Comparison of ENCODE assay signal across 8 cellular contexts in the genomic region with DNA sequence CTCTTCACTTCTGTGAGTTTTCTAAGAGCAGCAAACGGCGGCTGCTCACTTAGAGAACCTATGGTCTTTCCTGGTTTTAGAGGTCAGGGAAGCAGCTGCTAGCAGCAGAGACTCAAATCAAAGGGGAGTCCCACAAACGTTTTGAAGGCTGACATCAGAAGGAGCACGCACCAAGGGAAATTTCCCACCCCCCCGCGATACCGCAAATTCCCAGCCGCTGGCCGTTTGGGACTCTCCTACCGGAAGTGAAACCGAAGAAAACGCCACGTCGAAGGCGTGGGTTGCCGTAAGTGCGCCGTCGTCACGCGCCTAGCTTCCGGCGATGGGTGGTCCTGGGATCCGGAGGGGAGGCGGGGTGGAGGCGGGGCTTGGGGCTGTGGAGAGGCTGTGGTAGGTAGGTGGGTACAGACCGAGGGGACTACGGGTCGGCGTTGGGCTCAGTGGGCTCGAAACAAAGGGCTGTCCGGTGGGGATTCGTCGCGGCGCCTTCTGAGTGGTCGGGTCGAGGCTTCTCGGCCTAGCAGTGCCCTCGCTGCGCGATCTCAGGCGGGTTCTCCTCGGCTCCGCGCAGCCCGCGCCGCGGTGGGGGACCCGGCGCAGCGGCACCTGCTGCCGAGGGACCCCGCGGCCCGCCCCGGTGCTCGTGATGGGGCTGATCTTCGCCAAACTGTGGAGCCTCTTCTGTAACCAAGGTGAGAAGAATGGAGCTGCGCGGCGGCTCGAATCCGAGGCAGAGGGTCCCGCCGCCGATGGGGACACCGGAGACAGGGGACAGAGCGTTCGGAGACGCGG. TPM values are rescaled to one million over a fixed set of nuclear protein-coding genes. Genes with fewer than 3 reads are reported as not detected.
DNase-seq lines count a peak whose midpoint lies in the region; ATAC-seq, FAIRE-seq and TF ChIP-seq lines count a peak whose summit lies in the region.

A gene with protein sequence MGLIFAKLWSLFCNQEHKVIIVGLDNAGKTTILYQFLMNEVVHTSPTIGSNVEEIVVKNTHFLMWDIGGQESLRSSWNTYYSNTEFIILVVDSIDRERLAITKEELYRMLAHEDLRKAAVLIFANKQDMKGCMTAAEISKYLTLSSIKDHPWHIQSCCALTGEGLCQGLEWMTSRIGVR (plus strand): TSS at position 440 of the 792 bp plus-strand sequence. CDS start 207 bp downstream, at position 647.

- peak within 1 kb of the TSS; percentile 86 for H3K4me2 ChIP-seq in HepG2 (ENCODE audit: low read depth, low read length)

- in situ Hi-C loops in HepG2 (cut with HindIII; ENCODE audit: extremely low pct_ligation_motif_present, low pct_unique_long_range_greater_than_20kb) = loop anchor here (25.0 kb wide), 1 partner anchor 997 kb away; no protein-coding TSS in a partner anchor

- no TSS peak for BruUV-seq in HepG2 (replicated peaks; lab: Mats Ljungman, UMichigan)

- H3K36me3 ChIP-seq in HepG2 (replicated peaks in 1 of 2; ENCODE audit: control insufficient read depth in 1 of 2, insufficient read depth in 2 of 2, low read length in 2 of 2) = peaks cover 0 to 7% of the 10 kb centered on the region in 2 experiments; a peak in 1 of 5 replicates

- no peak; the same call in 1 of the 2 replicates for TF ChIP-seq CTCF in HepG2 (CRISPR knock-in tag; IDR thresholded peaks at IDR 0.05)

- peak; percentile 81 to 90 for TF ChIP-seq POLR2A in HepG2 (IDR thresholded peaks at IDR 0.05; ENCODE audit: insufficient read depth in 1 of 2, low read depth in 2 of 2, low read length in 2 of 2)

- H3K27me3 ChIP-seq in HepG2 (ENCODE audit: control insufficient read depth in 1 of 2, insufficient read depth in 2 of 2, low read length in 2 of 2) = no peaks in the 10 kb centered on the region; a peak in 1 of 5 replicates

- peak; percentile 81 for FAIRE-seq in HepG2 (lab: Jason Lieb, UNC)

- intact Hi-C loops in HepG2 (cut with micrococcal nuclease; ENCODE audit: unreplicated experiment) = loop anchor here (1.0 to 10.0 kb wide), 3 partner anchors 49 to 984 kb away; no protein-coding TSS in a partner anchor

- H3K27ac ChIP-seq in HepG2 (ENCODE audit: extremely low read length, insufficient read depth, low read length) = peak within 1 kb of the TSS; percentile 100

- ATAC-seq in GM19351 (IDR thresholded peaks at IDR 0.05; ENCODE audit: unreplicated experiment) (peak; percentile 85), HG03521 (IDR thresholded peaks at IDR 0.05; ENCODE audit: unreplicated experiment) (peak; percentile 89), HepG2 (peak; percentile 97)

- no peaks in the 10 kb centered on the region for H3K9me3 ChIP-seq in HepG2 (ENCODE audit: low read length)

- DNase-seq in C1 segment of cervical spinal cord (lab: John Stamatoyannopoulos, UW) (peak; percentile 77 to 98 (median 94)), NCI-H748 (lab: John Stamatoyannopoulos, UW; ENCODE audit: unreplicated experiment) (peak; percentile 95), dermis microvascular lymphatic vessel endothelial cell (ENCODE audit: low read depth in 2 of 2) (peak; percentile 96 to 100), HepG2 (ENCODE audit: low spot score) (peak; percentile 95)
- DNase-seq in activated CD4-positive, alpha-beta T cell treated with anti-CD3 and anti-CD28 coated beads, Interleukin-2, amount 50 U/mL, for 4 hours = peak; percentile 96 to 97
- DNase-seq in stimulated activated CD4-positive, alpha-beta T cell treated with anti-CD3 and anti-CD28 coated beads, Interleukin-4, amount 100 ng/mL, for 1 hour = peak; percentile 97

- POLR2A ChIA-PET in HepG2 (lab: Yijun Ruan, JAX) = interaction anchor here (0.7 to 2.7 kb wide), 15 partner anchors 10 to 1016 kb away, joined by 3 to 21 read pairs (median 5); partner anchors contain the start of gene STAM

- WGBS in HepG2 (ENCODE audit: low lambda C conversion rate) = under 1% methylated on average over 35 of the region's 73 CpGs

- H3K4me3 ChIP-seq in HepG2 (replicated peaks in 1 of 3; ENCODE audit: insufficient read depth in 1 of 3, low read depth in 2 of 3, low read length in 3 of 3) = peak within 1 kb of the TSS; percentile 90 to 96 (median 92)

- peak within 1 kb of the TSS; percentile 35 for H2AFZ ChIP-seq in HepG2 (ENCODE audit: low read length)

- TF ChIP-seq RAD21 in HepG2 (CRISPR knock-in tag; IDR thresholded peaks at IDR 0.05) = peak; percentile 24

- TF ChIP-seq EP300 in HepG2 (IDR thresholded peaks at IDR 0.05; ENCODE audit: low read depth in 2 of 2, low read length in 2 of 2) = peak in 1 of 2 experiments; percentile 44; a peak in 1 of 4 replicates
- TF ChIP-seq EP300 in HepG2 (CRISPR knock-in tag; IDR thresholded peaks at IDR 0.05; ENCODE audit: borderline replicate concordance) = no peak

- peaks cover 30% of the 10 kb centered on the region for H3K4me1 ChIP-seq in HepG2 (ENCODE audit: insufficient read depth, low read length)

- H3K9ac ChIP-seq in HepG2 (ENCODE audit: insufficient read depth, low read depth, low read length) = peak within 1 kb of the TSS; percentile 99

- H3K79me2 ChIP-seq in HepG2 (ENCODE audit: insufficient read depth, low read length) = peaks cover 56% of the 10 kb centered on the region

- CTCF ChIA-PET in HepG2 (lab: Yijun Ruan, JAX; ENCODE audit: low intra/inter-chr PET ratio, low total read pairs) = no interaction called here

- H4K20me1 ChIP-seq in HepG2 (ENCODE audit: insufficient read depth, low read length) = peaks cover 33% of the 10 kb centered on the region

TF ChIP-seq in HepG2, 621 proteins besides CTCF, POLR2A, EP300 and RAD21 (continues in another document):
- TF ChIP-seq TCF12 (IDR thresholded peaks at IDR 0.05) = no peak
- TF ChIP-seq TCF12 (CRISPR knock-in tag; IDR thresholded peaks at IDR 0.05) = no peak
- TF ChIP-seq ZNF235 (CRISPR knock-in tag; IDR thresholded peaks at IDR 0.05; ENCODE audit: borderline replicate concordance) = peak; percentile 11; the same call in 1 of the 2 replicates
- peak; percentile 96 for TF ChIP-seq NR2C2 (CRISPR knock-in tag; IDR thresholded peaks at IDR 0.05; ENCODE audit: borderline replicate concordance)
- no peak for TF ChIP-seq PAWR (CRISPR knock-in tag; IDR thresholded peaks at IDR 0.05; ENCODE audit: borderline replicate concordance)
- no peak for TF ChIP-seq SMAD1 (CRISPR knock-in tag; IDR thresholded peaks at IDR 0.05; ENCODE audit: borderline replicate concordance, low read depth)
- TF ChIP-seq ZNF749 (CRISPR knock-in tag; IDR thresholded peaks at IDR 0.05; ENCODE audit: borderline replicate concordance) = no peak
- TF ChIP-seq MIER3 (CRISPR knock-in tag; IDR thresholded peaks at IDR 0.05; ENCODE audit: borderline replicate concordance) = peak; percentile 76; the same call in 1 of the 2 replicates
- TF ChIP-seq ZFX (CRISPR knock-in tag; IDR thresholded peaks at IDR 0.05; ENCODE audit: low read depth) = peak; percentile 90
- peak; percentile 94 for TF ChIP-seq ZBTB21 (CRISPR knock-in tag; IDR thresholded peaks at IDR 0.05)
- TF ChIP-seq ARID3A (IDR thresholded peaks at IDR 0.05; ENCODE audit: low read depth, low read length) = no peak
- no peak for TF ChIP-seq ATAD3A (CRISPR knock-in tag; IDR thresholded peaks at IDR 0.05)
- TF ChIP-seq, protein P1, sequence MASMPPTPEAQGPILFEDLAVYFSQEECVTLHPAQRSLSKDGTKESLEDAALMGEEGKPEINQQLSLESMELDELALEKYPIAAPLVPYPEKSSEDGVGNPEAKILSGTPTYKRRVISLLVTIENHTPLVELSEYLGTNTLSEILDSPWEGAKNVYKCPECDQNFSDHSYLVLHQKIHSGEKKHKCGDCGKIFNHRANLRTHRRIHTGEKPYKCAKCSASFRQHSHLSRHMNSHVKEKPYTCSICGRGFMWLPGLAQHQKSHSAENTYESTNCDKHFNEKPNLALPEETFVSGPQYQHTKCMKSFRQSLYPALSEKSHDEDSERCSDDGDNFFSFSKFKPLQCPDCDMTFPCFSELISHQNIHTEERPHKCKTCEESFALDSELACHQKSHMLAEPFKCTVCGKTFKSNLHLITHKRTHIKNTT (CRISPR knock-in tag; IDR thresholded peaks at IDR 0.05) = no peak

RNA-seq across cellular contexts. Expression of the gene that starts here (rescaled TPM):
- total RNA-seq in dermis microvascular lymphatic vessel endothelial cell (14.8 and 17.6 TPM in 2 replicates), HepG2 (2016; rRNA removed; fragmentation: Illumina TruSeq; extraction: Trizol) (32.7 and 50.9 TPM in 2 replicates)
- total RNA-seq in HepG2 (2016; cell fraction: cytosol; rRNA removed; fragmentation: Illumina TruSeq; extraction: Trizol; ENCODE audit: low read depth) = 1.9 and 2.0 TPM in 2 replicates
- total RNA-seq in HepG2 (2016; cell fraction: insoluble cytoplasmic fraction; rRNA removed; fragmentation: Illumina TruSeq; extraction: Trizol) = 33.2 and 47.1 TPM in 2 replicates
- 13.2 and 15.1 TPM in 2 replicates for total RNA-seq in HepG2 (2016; cell fraction: membrane; rRNA removed; fragmentation: Illumina TruSeq; extraction: Trizol)
- total RNA-seq in HepG2 (2016; cell fraction: nucleus; rRNA removed; fragmentation: Illumina TruSeq; extraction: Trizol) = 46.9 and 47.2 TPM in 2 replicates
- polyA plus RNA-seq in HepG2 (2011; rRNA removed) = 19.4 and 26.6 TPM in 2 replicates
- polyA plus RNA-seq in HepG2 (2011; cell fraction: cytosol; rRNA removed) = 6.7 and 13.3 TPM in 2 replicates
- 19.4 and 23.3 TPM in 2 replicates for polyA plus RNA-seq in HepG2 (2011; cell fraction: nucleus; rRNA removed)
- polyA plus RNA-seq in HepG2 (2012) = 27.3 and 31.3 TPM in 2 replicates
- polyA plus RNA-seq in HepG2 (2016; cell fraction: cytosol; fragmentation: Illumina TruSeq; extraction: Trizol; ENCODE audit: low read depth) = 1.0 and 1.2 TPM in 2 replicates
- polyA plus RNA-seq in HepG2 (2016; cell fraction: insoluble cytoplasmic fraction; fragmentation: Illumina TruSeq; extraction: Trizol; ENCODE audit: low read depth) = 37.4 and 42.1 TPM in 2 replicates
- 5.2 and 5.9 TPM in 2 replicates for polyA plus RNA-seq in HepG2 (2016; cell fraction: membrane; fragmentation: Illumina TruSeq; extraction: Trizol; ENCODE audit: low read depth)
- polyA plus RNA-seq in HepG2 (2016; cell fraction: nucleus; fragmentation: Illumina TruSeq; extraction: Trizol; ENCODE audit: insufficient read depth, low read depth) = 48.6 and 49.3 TPM in 2 replicates
- polyA minus RNA-seq in HepG2 (2011; rRNA and poly(A)+ RNA removed; ENCODE audit: low replicate concordance) = 3.5 and 13.6 TPM in 2 replicates
- polyA minus RNA-seq in HepG2 (2011; cell fraction: cytosol; rRNA and poly(A)+ RNA removed) = 39.7 and 46.7 TPM in 2 replicates
- 68.9 and 74.0 TPM in 2 replicates for polyA minus RNA-seq in HepG2 (2011; cell fraction: nucleus; rRNA and poly(A)+ RNA removed)

Comparison
In these comparisons a context has a peak if more than half of its experiments do, and no peak if none do; other contexts are left out.
1. Peak in every context shown above with its lines: DNase-seq, ATAC-seq, H3K4me3 ChIP-seq and H3K27ac ChIP-seq.